In the genomic region with DNA sequence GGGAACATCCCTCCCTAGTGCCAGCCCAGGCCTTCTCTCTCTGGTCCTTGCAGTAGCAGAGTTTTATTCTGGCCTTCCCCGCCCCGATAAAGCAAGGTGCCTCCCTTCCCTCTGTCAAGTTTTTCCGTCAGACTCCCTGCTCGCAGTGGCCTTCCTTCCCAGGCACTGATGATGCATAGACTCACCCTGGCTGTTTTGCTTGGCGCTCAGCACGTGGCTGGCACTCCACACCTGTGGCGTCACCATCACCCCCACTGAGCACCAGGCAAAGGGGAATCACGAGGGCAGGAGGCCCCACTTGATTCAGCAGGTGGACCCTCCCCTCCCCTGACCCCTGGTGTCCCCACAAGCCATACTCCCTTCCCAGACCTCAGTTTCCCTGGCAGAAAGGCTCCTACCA, we compare ENCODE assay signal across 26 cellular contexts. TPM values are rescaled to one million over a fixed set of nuclear protein-coding genes. Genes with fewer than 3 reads are reported as not detected.
DNase-seq lines count a peak whose midpoint lies in the region; ATAC-seq and TF ChIP-seq lines count a peak whose summit lies in the region.
"Had no signal": no experiment of that assay in that cellular context is flagged by ENCODE, and none has a peak within 500 bp of the region (broad histone marks: within the 10 kb centered on the region; RNA-seq: fewer than 3 reads in every experiment).

No MANE protein-coding gene starts in this region.

- no peak overlapping the region for H3K27ac ChIP-seq in mammary epithelial cell (ENCODE audit: insufficient read depth, low read depth, low read length)
- H3K27ac ChIP-seq: 22Rv1, GM23248, SJSA1 had no signal

- H3K4me1 ChIP-seq in mammary epithelial cell (ENCODE audit: insufficient read depth, low read length) = peaks cover 21% of the 10 kb centered on the region
- peaks cover 16% of the 10 kb centered on the region for H3K4me1 ChIP-seq in Caco-2

- H3K4me3 ChIP-seq in mammary epithelial cell (replicated peaks in 1 of 3; ENCODE audit: insufficient read depth in 1 of 3, low read depth in 2 of 3, low read length in 3 of 3) = no peak overlapping the region
- no peak overlapping the region for H3K4me3 ChIP-seq in Caco-2 (ENCODE audit: low read depth, low read length)
- H3K4me3 ChIP-seq: GM23248, HAP-1, MG63, SJSA1 had no signal

- WGBS in mammary epithelial cell (ENCODE audit: low coverage, missing lambda C conversion rate) = 100% methylated on average over 1 of the region's 8 CpGs

- dilution Hi-C loops in mammary epithelial cell (cut with HindIII; ENCODE audit: low sequenced_read_pairs) = no loop called here

- H3K79me2 ChIP-seq in mammary epithelial cell (ENCODE audit: insufficient read depth, low read length) = no peaks in the 10 kb centered on the region

- no peak overlapping the region for H3K9ac ChIP-seq in mammary epithelial cell (ENCODE audit: insufficient read depth, low read length)
- H3K9ac ChIP-seq: GM23248 had no signal

- no peaks in the 10 kb centered on the region for H3K36me3 ChIP-seq in mammary epithelial cell (ENCODE audit: insufficient read depth, low read length)
- no peaks in the 10 kb centered on the region for H3K36me3 ChIP-seq in Caco-2 (ENCODE audit: control insufficient read depth, insufficient read depth, low read length)
- H3K36me3 ChIP-seq: HAP-1, MG63, SJSA1 had no signal

- H3K4me2 ChIP-seq in mammary epithelial cell (ENCODE audit: insufficient read depth, low read depth, low read length) = no peak overlapping the region

- intact Hi-C loops in MCF 10A (cut with micrococcal nuclease) = no loop called here
- intact Hi-C loops in mammary epithelial cell (cut with micrococcal nuclease) = no loop called here
- intact Hi-C loops in Caco-2 (cut with micrococcal nuclease; ENCODE audit: unreplicated experiment) = no loop called here

- POLR2A ChIA-PET in MCF 10A (lab: Yijun Ruan, JAX) (interaction anchor here (1.1 to 1.3 kb wide), 2 partner anchors 15 to 17 kb away, joined by 4 to 11 read pairs; no protein-coding TSS in a partner anchor), Caco-2 (lab: Charles Lee) (no interaction called here)

- DNase-seq in MCF 10A (ENCODE audit: unreplicated experiment) (peak; percentile 92), mammary epithelial cell (no peak), AG20443 (ENCODE audit: low spot score) (no peak), Caco-2 (no peak), globus pallidus (ENCODE audit: low spot score) (no peak), dermis blood vessel endothelial cell (no peak)
- no peak for DNase-seq in stimulated activated naive B cell treated with anti-CD40 and anti-IgM and Interleukin-4, amounts not matched to agents 10 μg/mL and 1 μg/mL and 100 μg/mL, for 72 hours
- DNase-seq: AML-193; C1 segment of cervical spinal cord; Calu3; CD8-positive, alpha-beta T cell; DMS153; GM23248; Kasumi-1; MG63; NCI-H1417; NCI-H187; NCI-H2227 treated with DMSO at 0.1 percent for 48 hours; NCI-H510A treated with DMSO at 0.1 percent for 48 hours; NCI-H82 had no signal

- no peaks in the 10 kb centered on the region for H3K9me3 Mint-ChIP-seq in MCF 10A (ENCODE audit: unreplicated experiment)
- H3K9me3 Mint-ChIP-seq in stimulated activated naive B cell treated with anti-CD40 and anti-IgM and Interleukin-4, amounts not matched to agents 10 μg/mL and 1 μg/mL and 100 μg/mL, for 72 hours = no peaks in the 10 kb centered on the region
- H3K9me3 Mint-ChIP-seq in Caco-2 (ENCODE audit: unreplicated experiment) = no peaks in the 10 kb centered on the region
- H3K9me3 Mint-ChIP-seq: CD8-positive, alpha-beta T cell had no signal

- in situ Hi-C loops in mammary epithelial cell (cut with MboI; ENCODE audit: low sequenced_read_pairs in 2 of 2) = no loop called here

- H3K9me3 ChIP-seq in mammary epithelial cell (replicated peaks; ENCODE audit: insufficient read depth, low read length) = no peaks in the 10 kb centered on the region
- H3K9me3 ChIP-seq in Caco-2 = no peaks in the 10 kb centered on the region
- H3K9me3 ChIP-seq: HAP-1, MG63, SJSA1 had no signal

- no peaks in the 10 kb centered on the region for H4K20me1 ChIP-seq in mammary epithelial cell (ENCODE audit: insufficient read depth, low read length)

- H2AFZ ChIP-seq in mammary epithelial cell (ENCODE audit: low read depth, low read length) = no peak overlapping the region
- H2AFZ ChIP-seq: GM23248 had no signal

- H3K4me3 Mint-ChIP-seq in MCF 10A (ENCODE audit: unreplicated experiment) (no peak overlapping the region), Caco-2 (ENCODE audit: unreplicated experiment) (no peak overlapping the region)
- H3K4me3 Mint-ChIP-seq in stimulated activated naive B cell treated with anti-CD40 and anti-IgM and Interleukin-4, amounts not matched to agents 10 μg/mL and 1 μg/mL and 100 μg/mL, for 72 hours = no peak overlapping the region
- H3K4me3 Mint-ChIP-seq: CD8-positive, alpha-beta T cell had no signal

- CTCF ChIA-PET in MCF 10A (lab: Yijun Ruan, JAX) = interaction anchor here (5.4 kb wide), 1 partner anchor 41 kb away, joined by 38 read pairs; no protein-coding TSS in a partner anchor
- CTCF ChIA-PET in mammary epithelial cell (lab: Charles Lee; ENCODE audit: low non-redundant PET) = no interaction called here
- CTCF ChIA-PET in Caco-2 (lab: Charles Lee) = no interaction called here

- no TSS peak for BruUV-seq in MCF 10A (replicated peaks; lab: Mats Ljungman, UMichigan)
- no TSS peak for BruUV-seq in mammary epithelial cell (replicated peaks; lab: Mats Ljungman, UMichigan)
- BruUV-seq in Caco-2 (replicated peaks; lab: Mats Ljungman, UMichigan) = no TSS peak

- TF ChIP-seq CTCF in MCF 10A (IDR thresholded peaks at IDR 0.05; ENCODE audit: unreplicated experiment) = no peak
- no peak for TF ChIP-seq CTCF in mammary epithelial cell (conservative IDR thresholded peaks at IDR 0.05 in 1 of 2, IDR thresholded peaks at IDR 0.05 in 1 of 2; ENCODE audit: extremely low read depth in 1 of 2, insufficient read depth in 1 of 2, low read depth in 1 of 2, low read length in 2 of 2)
- TF ChIP-seq CTCF in Caco-2 (IDR thresholded peaks at IDR 0.05; ENCODE audit: insufficient read depth in 1 of 2, low read depth in 1 of 2, low read length in 1 of 2, severe bottlenecking in 1 of 2, unreplicated experiment in 1 of 2) = no peak

- H3K27me3 Mint-ChIP-seq in MCF 10A (ENCODE audit: insufficient read depth, unreplicated experiment) (peaks cover 56% of the 10 kb centered on the region), Caco-2 (ENCODE audit: insufficient read depth, unreplicated experiment) (no peaks in the 10 kb centered on the region)
- peaks cover 35 to 40% of the 10 kb centered on the region in 2 donors for H3K27me3 Mint-ChIP-seq in stimulated activated naive B cell treated with anti-CD40 and anti-IgM and Interleukin-4, amounts not matched to agents 10 μg/mL and 1 μg/mL and 100 μg/mL, for 72 hours

- peak; percentile 69 for ATAC-seq in esophagus mucosa
- ATAC-seq in stimulated activated naive B cell treated with anti-CD40 and anti-IgM and Interleukin-4, amounts not matched to agents 10 μg/mL and 1 μg/mL and 100 μg/mL, for 72 hours (replicated peaks) = no peak
- ATAC-seq: CD8-positive, alpha-beta T cell; Right ventricle myocardium inferior had no signal

- no peaks in the 10 kb centered on the region for H3K27me3 ChIP-seq in mammary epithelial cell (ENCODE audit: insufficient read depth, low read length)
- H3K27me3 ChIP-seq in Caco-2 (replicated peaks; ENCODE audit: control insufficient read depth, insufficient read depth, low read length) = no peaks in the 10 kb centered on the region
- H3K27me3 ChIP-seq: SJSA1 had no signal

- H3K36me3 Mint-ChIP-seq in MCF 10A (ENCODE audit: insufficient read depth, unreplicated experiment) (no peaks in the 10 kb centered on the region), Caco-2 (ENCODE audit: insufficient read depth, unreplicated experiment) (peaks cover 4% of the 10 kb centered on the region)
- H3K36me3 Mint-ChIP-seq in stimulated activated naive B cell treated with anti-CD40 and anti-IgM and Interleukin-4, amounts not matched to agents 10 μg/mL and 1 μg/mL and 100 μg/mL, for 72 hours = no peaks in the 10 kb centered on the region
- H3K36me3 Mint-ChIP-seq: CD8-positive, alpha-beta T cell had no signal

- H3K4me1 Mint-ChIP-seq in MCF 10A (ENCODE audit: insufficient read depth, unreplicated experiment) (peaks cover 49% of the 10 kb centered on the region), Caco-2 (ENCODE audit: low read depth, unreplicated experiment) (peaks cover 14% of the 10 kb centered on the region)
- H3K4me1 Mint-ChIP-seq in stimulated activated naive B cell treated with anti-CD40 and anti-IgM and Interleukin-4, amounts not matched to agents 10 μg/mL and 1 μg/mL and 100 μg/mL, for 72 hours = peaks cover 2 to 6% of the 10 kb centered on the region in 2 donors

- H3K27ac Mint-ChIP-seq in MCF 10A (ENCODE audit: low read depth, unreplicated experiment) = peak overlapping the region; percentile 33
- H3K27ac Mint-ChIP-seq in stimulated activated naive B cell treated with anti-CD40 and anti-IgM and Interleukin-4, amounts not matched to agents 10 μg/mL and 1 μg/mL and 100 μg/mL, for 72 hours = peak overlapping the region; percentile 27
- no peak overlapping the region for H3K27ac Mint-ChIP-seq in Caco-2 (ENCODE audit: unreplicated experiment)
- H3K27ac Mint-ChIP-seq: CD8-positive, alpha-beta T cell had no signal

RNA-seq across cellular contexts. Expression of a gene that starts 7.4 kb away (rescaled TPM):
- total RNA-seq in MCF 10A (2022) (not detected in 2 replicates), mammary epithelial cell (not detected), esophagus mucosa (2.3 TPM), Caco-2 (2022) (0.30 TPM in 1 of 2 replicates, not detected in the other), dermis blood vessel endothelial cell (0.09 TPM in 1 of 2 replicates, not detected in the other)
- not detected for polyA plus RNA-seq in mammary epithelial cell
- polyA minus RNA-seq in mammary epithelial cell = not detected
- total RNA-seq: CD8-positive, alpha-beta T cell; GM23248; OCI-LY7; SJSA1 had no signal
- polyA plus RNA-seq: GM23248 had no signal
